22 cellular contexts compared by ENCODE assay signal in genomic region chrX:130725519-130725918, GRCh38.
"Had no signal": no experiment of that assay in that cellular context is flagged by ENCODE, and none has a peak within 500 bp of the region (broad histone marks: within the 10 kb centered on the region; RNA-seq: fewer than 3 reads in every experiment).

No MANE protein-coding gene starts in this region.

- H3K4me3 ChIP-seq: ascending aorta, cardiac muscle cell had no signal

- H3K4me1 ChIP-seq: ascending aorta had no signal

- H3K36me3 ChIP-seq: ascending aorta, cardiac muscle cell had no signal

- ATAC-seq: activated CD8-positive, alpha-beta memory T cell treated with anti-CD3 and anti-CD28 coated beads, Interleukin-2, amount 10 ng/mL, durations not matched to agents 7 days and 5 days; activated naive CD4-positive, alpha-beta T cell treated with anti-CD3 and anti-CD28 coated beads, Interleukin-2, amount 50 U/mL, for 72 hours; activated naive CD8-positive, alpha-beta T cell treated with anti-CD3 and anti-CD28 coated beads, Interleukin-2, amount 50 U/mL, for 24 hours had no signal

- H3K27me3 ChIP-seq: ascending aorta, cardiac muscle cell had no signal

- H3K27ac ChIP-seq: ascending aorta, cardiac muscle cell had no signal

- DNase-seq: activated B cell treated with CpG ODN at 0.5 μM for 24 hours; activated CD4-positive, alpha-beta T cell treated with anti-CD3 and anti-CD28 coated beads for 1 hour; activated CD4-positive, alpha-beta T cell treated with anti-CD3 and anti-CD28 coated beads, Interleukin-2, amount 10 ng/mL, durations not matched to agents 24 days and 14 days; activated CD4-positive, alpha-beta T cell treated with anti-CD3 and anti-CD28 coated beads, Interleukin-2, amount 50 U/mL, for 48 hours; activated CD8-positive, alpha-beta memory T cell treated with anti-CD3 and anti-CD28 coated beads, Interleukin-2, amount 10 ng/mL, durations not matched to agents 7 days and 5 days; activated effector memory CD4-positive, alpha-beta T cell treated with Interleukin-2 at 50 U/mL for 16 hours; activated naive CD4-positive, alpha-beta T cell; activated naive CD8-positive, alpha-beta T cell treated with anti-CD3 and anti-CD28 coated beads, Interleukin-2, amount 50 U/mL, for 24 hours; activated T-cell treated with anti-CD3 and anti-CD28 coated beads, Interleukin-2, amount 50 U/mL, for 24 hours; amniotic stem cell; NCI-H1048; NCI-H2029; NCI-H2107; NCI-H345; NCI-H510A; NCI-H526 treated with DMSO at 0.1 percent for 48 hours; NCI-H82; OCI-M1; SHP77 treated with DMSO at 0.1 percent for 48 hours had no signal
